In the genomic region with DNA sequence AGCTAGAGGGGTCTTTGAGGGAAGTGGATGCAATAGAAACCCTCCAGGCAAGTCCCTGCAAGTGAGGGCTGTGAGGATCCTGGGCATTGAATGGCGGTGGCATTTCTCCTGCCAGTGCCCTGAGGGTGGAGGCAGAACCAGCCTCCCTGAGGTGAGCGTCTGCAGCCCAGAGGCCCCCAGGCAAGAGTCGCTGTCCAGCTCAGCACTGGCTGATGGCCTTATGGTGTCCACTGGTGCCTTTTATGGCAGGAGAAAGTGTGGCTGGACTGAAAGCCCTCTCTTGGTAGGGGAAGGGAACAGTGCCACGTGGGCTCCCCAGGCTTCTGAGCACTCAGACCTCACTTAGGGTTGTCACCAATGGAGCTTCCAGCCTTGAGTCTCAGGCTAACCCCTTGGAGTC, we compare ENCODE assay signal across 2 cellular contexts.
TF ChIP-seq lines count a peak whose summit lies in the region.

No MANE protein-coding gene starts in this region.

TF ChIP-seq in SK-N-SH, 30 proteins besides CTCF, POLR2A, EP300 and RAD21 (continued from another document):
- no peak for TF ChIP-seq EZH2phosphoT487 (IDR thresholded peaks at IDR 0.05; ENCODE audit: borderline replicate concordance, low read depth)
- TF ChIP-seq POLR2AphosphoS5 (IDR thresholded peaks at IDR 0.05; ENCODE audit: low read depth, low read length), result no peak

TF ChIP-seq in SK-N-SH treated with all-trans-retinoic acid at 6 μM for 48 hours, 23 proteins besides CTCF, POLR2A, EP300 and RAD21 (continued from another document):
- TF ChIP-seq, protein P1, sequence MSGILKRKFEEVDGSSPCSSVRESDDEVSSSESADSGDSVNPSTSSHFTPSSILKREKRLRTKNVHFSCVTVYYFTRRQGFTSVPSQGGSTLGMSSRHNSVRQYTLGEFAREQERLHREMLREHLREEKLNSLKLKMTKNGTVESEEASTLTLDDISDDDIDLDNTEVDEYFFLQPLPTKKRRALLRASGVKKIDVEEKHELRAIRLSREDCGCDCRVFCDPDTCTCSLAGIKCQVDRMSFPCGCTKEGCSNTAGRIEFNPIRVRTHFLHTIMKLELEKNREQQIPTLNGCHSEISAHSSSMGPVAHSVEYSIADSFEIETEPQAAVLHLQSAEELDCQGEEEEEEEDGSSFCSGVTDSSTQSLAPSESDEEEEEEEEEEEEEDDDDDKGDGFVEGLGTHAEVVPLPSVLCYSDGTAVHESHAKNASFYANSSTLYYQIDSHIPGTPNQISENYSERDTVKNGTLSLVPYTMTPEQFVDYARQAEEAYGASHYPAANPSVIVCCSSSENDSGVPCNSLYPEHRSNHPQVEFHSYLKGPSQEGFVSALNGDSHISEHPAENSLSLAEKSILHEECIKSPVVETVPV (CRISPR knock-in tag; IDR thresholded peaks at IDR 0.05), result no peak
- TF ChIP-seq PPARA (CRISPR knock-in tag; IDR thresholded peaks at IDR 0.05; ENCODE audit: borderline replicate concordance), result no peak
- TF ChIP-seq OSR1 (CRISPR knock-in tag; IDR thresholded peaks at IDR 0.05), result no peak
- TF ChIP-seq, protein P2, sequence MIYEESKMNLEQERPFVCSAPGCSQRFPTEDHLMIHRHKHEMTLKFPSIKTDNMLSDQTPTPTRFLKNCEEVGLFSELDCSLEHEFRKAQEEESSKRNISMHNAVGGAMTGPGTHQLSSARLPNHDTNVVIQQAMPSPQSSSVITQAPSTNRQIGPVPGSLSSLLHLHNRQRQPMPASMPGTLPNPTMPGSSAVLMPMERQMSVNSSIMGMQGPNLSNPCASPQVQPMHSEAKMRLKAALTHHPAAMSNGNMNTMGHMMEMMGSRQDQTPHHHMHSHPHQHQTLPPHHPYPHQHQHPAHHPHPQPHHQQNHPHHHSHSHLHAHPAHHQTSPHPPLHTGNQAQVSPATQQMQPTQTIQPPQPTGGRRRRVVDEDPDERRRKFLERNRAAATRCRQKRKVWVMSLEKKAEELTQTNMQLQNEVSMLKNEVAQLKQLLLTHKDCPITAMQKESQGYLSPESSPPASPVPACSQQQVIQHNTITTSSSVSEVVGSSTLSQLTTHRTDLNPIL (CRISPR knock-in tag; IDR thresholded peaks at IDR 0.05; ENCODE audit: low read depth), result no peak
- TF ChIP-seq ESRRG (CRISPR knock-in tag; IDR thresholded peaks at IDR 0.05), result no peak
- TF ChIP-seq ZFP3 (CRISPR knock-in tag; IDR thresholded peaks at IDR 0.05), result no peak
TF ChIP-seq in SK-N-SH treated with all-trans-retinoic acid at 6 μM for 48 hours: peak in this region for 0.
